In genomic region chr13:66364346-66364745, GRCh38 we compare ENCODE assay signal across 22 cellular contexts.
DNase-seq lines count a peak whose midpoint lies in the region; ATAC-seq, FAIRE-seq and TF ChIP-seq lines count a peak whose summit lies in the region.
"Had no signal": no experiment of that assay in that cellular context is flagged by ENCODE, and none has a peak within 500 bp of the region (broad histone marks: within the 10 kb centered on the region; RNA-seq: fewer than 3 reads in every experiment).

No MANE protein-coding gene starts in this region.

- TF ChIP-seq EP300 in neural cell (conservative IDR thresholded peaks at IDR 0.05; ENCODE audit: poor library complexity, severe bottlenecking), result no peak

- CTCF ChIA-PET in IMR-90 (lab: Yijun Ruan, JAX), result no interaction called here

- H2BK120ac ChIP-seq in IMR-90 (ENCODE audit: low read depth, low read length), result no peak overlapping the region

- H3F3A ChIP-seq in neural cell (ENCODE audit: insufficient read depth, low read length, poor library complexity, severe bottlenecking), result no peaks in the 10 kb centered on the region

- BruUV-seq in IMR-90 (replicated peaks; lab: Mats Ljungman, UMichigan), result no TSS peak

- no peak overlapping the region for H2AK9ac ChIP-seq in IMR-90 (replicated peaks; ENCODE audit: low read depth, low read length, poor library complexity)

- no peak overlapping the region for H4K91ac ChIP-seq in IMR-90 (ENCODE audit: insufficient read depth, low read depth, low read length)

- intact Hi-C loops in IMR-90 (cut with micrococcal nuclease), result no loop called here

- in situ Hi-C loops in IMR-90 (cut with MboI; ENCODE audit: low sequenced_read_pairs), result no loop called here

- TF ChIP-seq CTCF in IMR-90 (conservative IDR thresholded peaks at IDR 0.05; ENCODE audit: low read depth, low read length) (no peak), neural cell (IDR thresholded peaks at IDR 0.05; ENCODE audit: poor library complexity, severe bottlenecking) (no peak)

- H2BK15ac ChIP-seq in IMR-90 (ENCODE audit: low read depth, low read length), result no peak overlapping the region

- H3K9me2 ChIP-seq in neural cell (ENCODE audit: insufficient read depth, low read length), result no peaks in the 10 kb centered on the region

- no peak overlapping the region for H3K14ac ChIP-seq in IMR-90 (replicated peaks; ENCODE audit: low read depth, low read length)

- peak; percentile 73 for ATAC-seq in IMR-90 (ENCODE audit: low read depth)
- ATAC-seq: CD8-positive, alpha-beta T cell had no signal

- H3K9ac ChIP-seq in IMR-90 (ENCODE audit: low read depth, low read length) (no peak overlapping the region), neural cell (ENCODE audit: low read length) (no peak overlapping the region)
- H3K9ac ChIP-seq: BLaER1 treated with 17β-estradiol and CSF1 and Interleukin-3, amounts not matched to agents 10 nM and 100 nM had no signal

- H3K27ac ChIP-seq in IMR-90 (ENCODE audit: insufficient read depth, low read length), result no peak overlapping the region
- peak overlapping the region; percentile 53 for H3K27ac ChIP-seq in neural cell (ENCODE audit: low read length)
- no peak overlapping the region for H3K27ac ChIP-seq in small intestine (ENCODE audit: low read depth in 1 of 2, low read length in 1 of 2)
- H3K27ac ChIP-seq: BLaER1 treated with 17β-estradiol and CSF1 and Interleukin-3, amounts not matched to agents 10 nM and 100 nM; C4-2B had no signal

- no peaks in the 10 kb centered on the region for H3K9me1 ChIP-seq in IMR-90 (ENCODE audit: insufficient read depth, low read length)

- H4K20me1 ChIP-seq in IMR-90 (ENCODE audit: insufficient read depth, low read length), result no peaks in the 10 kb centered on the region
- H4K20me1 ChIP-seq in neural cell (ENCODE audit: insufficient read depth), result no peaks in the 10 kb centered on the region
- H4K20me1 ChIP-seq: BLaER1 treated with 17β-estradiol and CSF1 and Interleukin-3, amounts not matched to agents 10 nM and 100 nM had no signal

- no peak for TF ChIP-seq POLR2A in IMR-90 (IDR thresholded peaks at IDR 0.05; ENCODE audit: low read depth, low read length)

- POLR2A ChIA-PET in IMR-90 (lab: Charles Lee; ENCODE audit: unreplicated experiment), result no interaction called here

- H3K36me3 ChIP-seq in IMR-90 (ENCODE audit: control insufficient read depth, insufficient read depth, low read length) (no peaks in the 10 kb centered on the region), neural cell (ENCODE audit: insufficient read depth, low read length) (no peaks in the 10 kb centered on the region), small intestine (ENCODE audit: control insufficient read depth in 2 of 2, insufficient read depth in 2 of 2, low read length in 2 of 2) (no peaks in the 10 kb centered on the region)
- H3K36me3 ChIP-seq: BLaER1 treated with 17β-estradiol and CSF1 and Interleukin-3, amounts not matched to agents 10 nM and 100 nM had no signal

- DNase-seq in IMR-90, result peak; percentile 58
- peak; percentile 8 for DNase-seq in fibroblast of gingiva (ENCODE audit: low read depth)
- DNase-seq in NCI-H1694 treated with DMSO at 0.1 percent for 48 hours (lab: John Stamatoyannopoulos, UW), result no peak
- no peak for DNase-seq in small intestine
- DNase-seq in midbrain (lab: John Stamatoyannopoulos, UW), result no peak
- DNase-seq: 8988T; ACHN; AML-193; Caco-2; Calu3; CD4-positive, alpha-beta T cell; CD8-positive, alpha-beta T cell; DMS79 treated with DMSO at 0.1 percent for 48 hours; GF-D8 had no signal

- H2AK5ac ChIP-seq in IMR-90 (ENCODE audit: low read depth, low read length), result no peak overlapping the region

- no peak overlapping the region for H3K4ac ChIP-seq in IMR-90 (ENCODE audit: low read depth, low read length)

- H2BK5ac ChIP-seq in IMR-90 (ENCODE audit: low read depth, low read length, poor library complexity, severe bottlenecking), result no peak overlapping the region

- H4K8ac ChIP-seq in IMR-90 (ENCODE audit: low read depth in 2 of 2, low read length in 2 of 2), result no peak overlapping the region

- no peak overlapping the region for H3K18ac ChIP-seq in IMR-90 (ENCODE audit: low read depth, low read length)

- H3K56ac ChIP-seq in IMR-90 (ENCODE audit: extremely low read depth, insufficient read depth, low read length), result no peak overlapping the region

- TF ChIP-seq RAD21 in IMR-90 (IDR thresholded peaks at IDR 0.05; ENCODE audit: low read length), result no peak
- no peak for TF ChIP-seq RAD21 in neural cell (conservative IDR thresholded peaks at IDR 0.05)

- no peak for FAIRE-seq in small intestine (lab: Jason Lieb, UNC)
- FAIRE-seq: A204.1, D721Med, G401.6, GM12891, GM19239 had no signal

- H3K4me2 ChIP-seq in IMR-90 (ENCODE audit: low read depth, low read length) (peak overlapping the region; percentile 43; the same call in 1 of the 2 replicates), neural cell (ENCODE audit: low read length) (no peak overlapping the region)
- H3K4me2 ChIP-seq: BLaER1 treated with 17β-estradiol and CSF1 and Interleukin-3, amounts not matched to agents 10 nM and 100 nM had no signal

- no peak overlapping the region for H3K4me3 ChIP-seq in IMR-90 (ENCODE audit: insufficient read depth, low read depth, low read length)
- peak overlapping the region; percentile 35 for H3K4me3 ChIP-seq in neural cell (ENCODE audit: low read length)
- H3K4me3 ChIP-seq in small intestine (ENCODE audit: low read depth in 1 of 2, low read length in 2 of 2), result no peak overlapping the region
- H3K4me3 ChIP-seq: BLaER1 treated with 17β-estradiol and CSF1 and Interleukin-3, amounts not matched to agents 10 nM and 100 nM had no signal

- no peak overlapping the region for H2BK20ac ChIP-seq in IMR-90 (ENCODE audit: low read depth, low read length)

- H4K5ac ChIP-seq in IMR-90 (ENCODE audit: low read depth, low read length), result no peak overlapping the region

- no peaks in the 10 kb centered on the region for H3K9me3 ChIP-seq in IMR-90 (ENCODE audit: control insufficient read depth, insufficient read depth, low read length)
- H3K9me3 ChIP-seq in neural cell (ENCODE audit: low read length), result no peaks in the 10 kb centered on the region
- H3K9me3 ChIP-seq in small intestine (ENCODE audit: control insufficient read depth, low read depth), result no peaks in the 10 kb centered on the region
- H3K9me3 ChIP-seq: BLaER1 treated with 17β-estradiol and CSF1 and Interleukin-3, amounts not matched to agents 10 nM and 100 nM; Caco-2 had no signal

- no peak overlapping the region for H2AFZ ChIP-seq in IMR-90 (replicated peaks; ENCODE audit: low read length, poor library complexity)
- H2AFZ ChIP-seq in neural cell (ENCODE audit: low read depth, low read length), result no peak overlapping the region

- dilution Hi-C loops in IMR-90 (cut with HindIII; ENCODE audit: low sequenced_read_pairs, unreplicated experiment), result no loop called here

- no peaks in the 10 kb centered on the region for H3K79me2 ChIP-seq in neural cell (replicated peaks; ENCODE audit: insufficient read depth, low read length)

- H3K4me1 ChIP-seq in IMR-90 (ENCODE audit: control insufficient read depth, insufficient read depth, low read length), result peaks cover 6% of the 10 kb centered on the region
- no peaks in the 10 kb centered on the region for H3K4me1 ChIP-seq in small intestine (ENCODE audit: control insufficient read depth in 2 of 2, insufficient read depth in 1 of 2, low read depth in 1 of 2, low read length in 1 of 2)
- H3K4me1 ChIP-seq: BLaER1 treated with 17β-estradiol and CSF1 and Interleukin-3, amounts not matched to agents 10 nM and 100 nM; Caco-2 had no signal

- H3K79me1 ChIP-seq in IMR-90 (ENCODE audit: low read depth in 1 of 2, low read length in 2 of 2), result no peaks in the 10 kb centered on the region

- H3K27me3 ChIP-seq in IMR-90 (ENCODE audit: control insufficient read depth, insufficient read depth, low read length) (no peaks in the 10 kb centered on the region), neural cell (ENCODE audit: insufficient read depth, low read depth, low read length) (no peaks in the 10 kb centered on the region), small intestine (ENCODE audit: control insufficient read depth in 2 of 2, insufficient read depth in 2 of 2, low read length in 2 of 2) (no peaks in the 10 kb centered on the region)
- H3K27me3 ChIP-seq: BLaER1 treated with 17β-estradiol and CSF1 and Interleukin-3, amounts not matched to agents 10 nM and 100 nM had no signal

- no peak overlapping the region for H3K23ac ChIP-seq in IMR-90 (ENCODE audit: low read depth, low read length)

TF ChIP-seq in IMR-90, 13 proteins besides CTCF, POLR2A, EP300 and RAD21:
- no peak for TF ChIP-seq NFE2L2 (IDR thresholded peaks at IDR 0.05; ENCODE audit: low read depth, low read length)
- 0 out of 2 replicates have a peak, but pooled peaks have one; percentile 23 for TF ChIP-seq CEBPB (IDR thresholded peaks at IDR 0.05; ENCODE audit: low read depth, low read length)
- no peak for TF ChIP-seq CHD1 (IDR thresholded peaks at IDR 0.05; ENCODE audit: low read depth, low read length)
- TF ChIP-seq, protein P1, sequence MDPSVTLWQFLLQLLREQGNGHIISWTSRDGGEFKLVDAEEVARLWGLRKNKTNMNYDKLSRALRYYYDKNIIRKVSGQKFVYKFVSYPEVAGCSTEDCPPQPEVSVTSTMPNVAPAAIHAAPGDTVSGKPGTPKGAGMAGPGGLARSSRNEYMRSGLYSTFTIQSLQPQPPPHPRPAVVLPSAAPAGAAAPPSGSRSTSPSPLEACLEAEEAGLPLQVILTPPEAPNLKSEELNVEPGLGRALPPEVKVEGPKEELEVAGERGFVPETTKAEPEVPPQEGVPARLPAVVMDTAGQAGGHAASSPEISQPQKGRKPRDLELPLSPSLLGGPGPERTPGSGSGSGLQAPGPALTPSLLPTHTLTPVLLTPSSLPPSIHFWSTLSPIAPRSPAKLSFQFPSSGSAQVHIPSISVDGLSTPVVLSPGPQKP (IDR thresholded peaks at IDR 0.05; ENCODE audit: borderline replicate concordance, low read depth, low read length), result no peak
TF ChIP-seq in IMR-90: peak in this region for 1.

TF ChIP-seq in neural cell, 6 proteins besides CTCF, POLR2A, EP300 and RAD21 (continues in another document):
- TF ChIP-seq POLR2AphosphoS5 (IDR thresholded peaks at IDR 0.05), result no peak

Comparison
In these comparisons a context has a peak if more than half of its experiments do, and no peak if none do; other contexts are left out.
1. DNase-seq: peak in IMR-90 (single experiment) and fibroblast of gingiva (single experiment); none in NCI-H1694 treated with DMSO at 0.1 percent for 48 hours (single experiment), small intestine (single experiment) and midbrain (single experiment).